ENCODE assay signal across 9 cellular contexts in the genomic region with DNA sequence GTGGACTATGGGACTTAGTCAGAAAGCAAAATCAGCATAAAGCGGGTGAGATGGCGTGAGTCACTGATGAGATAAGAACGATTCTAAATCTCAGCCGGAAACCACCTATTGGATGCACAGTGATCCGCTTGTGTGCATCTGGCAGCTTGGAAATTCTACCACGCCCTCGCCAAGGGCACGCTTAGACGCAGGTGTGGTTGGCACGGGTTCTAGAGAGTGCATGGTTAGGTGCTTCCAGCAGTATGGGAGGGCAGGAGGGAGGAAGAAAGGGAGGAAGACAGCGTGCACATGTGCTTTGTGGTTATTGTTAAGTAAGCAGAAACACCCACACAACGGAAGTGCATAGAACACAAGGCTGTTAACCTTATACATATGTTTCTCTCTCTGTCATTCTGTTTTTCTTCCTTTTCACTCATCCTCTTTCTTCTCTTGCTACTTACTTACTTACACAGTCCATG.
A peak's percentile ranks its signal among the peaks of the same experiment; 100 is the strongest.
DNase-seq lines count a peak whose midpoint lies in the region; ATAC-seq and TF ChIP-seq lines count a peak whose summit lies in the region.
"Had no signal": no experiment of that assay in that cellular context is flagged by ENCODE, and none has a peak within 500 bp of the region (broad histone marks: within the 10 kb centered on the region; RNA-seq: fewer than 3 reads in every experiment).

No MANE protein-coding gene starts in this region.

- no peaks in the 10 kb centered on the region for H3F3A ChIP-seq in SK-N-SH (replicated peaks; ENCODE audit: insufficient read depth)

- no peak overlapping the region for H3K27ac ChIP-seq in SK-N-SH (ENCODE audit: low read depth in 2 of 2, low read length in 1 of 2)
- H3K27ac ChIP-seq: vagina had no signal

- H4K20me1 ChIP-seq in SK-N-SH (ENCODE audit: insufficient read depth), result no peaks in the 10 kb centered on the region

- no peaks in the 10 kb centered on the region for H3K36me3 ChIP-seq in SK-N-SH (replicated peaks in 1 of 2; ENCODE audit: control insufficient read depth in 1 of 2, insufficient read depth in 2 of 2, low read length in 1 of 2)
- H3K36me3 ChIP-seq: vagina had no signal

- CTCF ChIA-PET in SK-N-SH (lab: Yijun Ruan, JAX), result no interaction called here

- no peak for TF ChIP-seq CTCF in SK-N-SH (IDR thresholded peaks at IDR 0.05)

- no peak overlapping the region for H3K9ac ChIP-seq in SK-N-SH

- H3K27me3 ChIP-seq in SK-N-SH (ENCODE audit: insufficient read depth), result no peaks in the 10 kb centered on the region
- H3K27me3 ChIP-seq: vagina had no signal

- no peak for TF ChIP-seq RAD21 in SK-N-SH (IDR thresholded peaks at IDR 0.05; ENCODE audit: low read length)

- no peaks in the 10 kb centered on the region for H3K9me2 ChIP-seq in SK-N-SH

- no peaks in the 10 kb centered on the region; a peak in 1 of 4 replicates for H3K4me1 ChIP-seq in SK-N-SH (ENCODE audit: control insufficient read depth in 1 of 2, insufficient read depth in 2 of 2, low read depth in 1 of 2, low read length in 1 of 2)

- ATAC-seq in GM18517 (IDR thresholded peaks at IDR 0.05; ENCODE audit: unreplicated experiment), result peak; percentile 52
- peak; percentile 71 for ATAC-seq in HG02884 (IDR thresholded peaks at IDR 0.05; ENCODE audit: unreplicated experiment)
- no peak for ATAC-seq in HG02870 (IDR thresholded peaks at IDR 0.05; ENCODE audit: unreplicated experiment)
- ATAC-seq in HG03342 (IDR thresholded peaks at IDR 0.05; ENCODE audit: unreplicated experiment), result no peak
- ATAC-seq in GM18505 (IDR thresholded peaks at IDR 0.05; ENCODE audit: unreplicated experiment), result no peak

- TF ChIP-seq EP300 in SK-N-SH (IDR thresholded peaks at IDR 0.05; ENCODE audit: borderline replicate concordance in 1 of 2, low read depth in 1 of 2, low read length in 1 of 2), result no peak

- WGBS in SK-N-SH (ENCODE audit: low lambda C conversion rate), result 47% methylated on average over 12 of the region's 12 CpGs

- peak; percentile 1 to 8 for DNase-seq in activated CD4-positive, alpha-beta T cell treated with anti-CD3 and anti-CD28 coated beads, Interleukin-2, amount 50 U/mL, for 24 hours (ENCODE audit: low read depth in 1 of 2, low spot score in 1 of 2)
- DNase-seq in stimulated activated CD4-positive, alpha-beta T cell treated with anti-CD3 and anti-CD28 coated beads, Interleukin-15, amount 100 ng/mL, for 48 hours (ENCODE audit: low read depth in 2 of 2), result peak; percentile 7 to 12
- no peak for DNase-seq in SK-N-SH

- H3K79me2 ChIP-seq in SK-N-SH (ENCODE audit: insufficient read depth), result no peaks in the 10 kb centered on the region

- no peak overlapping the region for H3K4me3 ChIP-seq in SK-N-SH (ENCODE audit: low read depth in 2 of 2, low read length in 1 of 2)
- H3K4me3 ChIP-seq: vagina had no signal

- H3K9me3 ChIP-seq in SK-N-SH, result no peaks in the 10 kb centered on the region
- H3K9me3 ChIP-seq: vagina had no signal

- POLR2A ChIA-PET in SK-N-SH (lab: Yijun Ruan, JAX), result no interaction called here

- H3K4me2 ChIP-seq in SK-N-SH, result no peak overlapping the region

- H2AFZ ChIP-seq in SK-N-SH (ENCODE audit: low read depth), result no peak overlapping the region

- TF ChIP-seq POLR2A in GM18505 (IDR thresholded peaks at IDR 0.05; ENCODE audit: borderline replicate concordance, extremely low read depth, insufficient read depth, insufficient read length), result no peak

TF ChIP-seq in SK-N-SH, 30 proteins besides CTCF, POLR2A, EP300 and RAD21:
- TF ChIP-seq YY1 (IDR thresholded peaks at IDR 0.05; ENCODE audit: low read depth) (no peak), FOXJ3 (CRISPR knock-in tag; IDR thresholded peaks at IDR 0.05) (no peak), TAF1 (IDR thresholded peaks at IDR 0.05; ENCODE audit: borderline replicate concordance, low read depth, low read length) (no peak), NRF1 (IDR thresholded peaks at IDR 0.05; ENCODE audit: low read depth, low read length) (no peak), ELF1 (IDR thresholded peaks at IDR 0.05) (no peak), SIN3A (IDR thresholded peaks at IDR 0.05; ENCODE audit: borderline replicate concordance, low read depth, low read length) (no peak), ZBTB33 (IDR thresholded peaks at IDR 0.05; ENCODE audit: borderline replicate concordance, low read depth) (no peak)
- TF ChIP-seq, protein P1, sequence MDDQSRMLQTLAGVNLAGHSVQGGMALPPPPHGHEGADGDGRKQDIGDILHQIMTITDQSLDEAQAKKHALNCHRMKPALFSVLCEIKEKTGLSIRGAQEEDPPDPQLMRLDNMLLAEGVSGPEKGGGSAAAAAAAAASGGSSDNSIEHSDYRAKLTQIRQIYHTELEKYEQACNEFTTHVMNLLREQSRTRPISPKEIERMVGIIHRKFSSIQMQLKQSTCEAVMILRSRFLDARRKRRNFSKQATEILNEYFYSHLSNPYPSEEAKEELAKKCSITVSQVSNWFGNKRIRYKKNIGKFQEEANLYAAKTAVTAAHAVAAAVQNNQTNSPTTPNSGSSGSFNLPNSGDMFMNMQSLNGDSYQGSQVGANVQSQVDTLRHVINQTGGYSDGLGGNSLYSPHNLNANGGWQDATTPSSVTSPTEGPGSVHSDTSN (IDR thresholded peaks at IDR 0.05), result no peak

Comparison
In these comparisons a context has a peak if more than half of its experiments do, and no peak if none do; other contexts are left out.
1. ATAC-seq: peak in GM18517 (single experiment) and HG02884 (single experiment); none in HG02870 (single experiment), HG03342 (single experiment) and GM18505 (single experiment).